10 cellular contexts compared by ENCODE assay signal in the genomic region with DNA sequence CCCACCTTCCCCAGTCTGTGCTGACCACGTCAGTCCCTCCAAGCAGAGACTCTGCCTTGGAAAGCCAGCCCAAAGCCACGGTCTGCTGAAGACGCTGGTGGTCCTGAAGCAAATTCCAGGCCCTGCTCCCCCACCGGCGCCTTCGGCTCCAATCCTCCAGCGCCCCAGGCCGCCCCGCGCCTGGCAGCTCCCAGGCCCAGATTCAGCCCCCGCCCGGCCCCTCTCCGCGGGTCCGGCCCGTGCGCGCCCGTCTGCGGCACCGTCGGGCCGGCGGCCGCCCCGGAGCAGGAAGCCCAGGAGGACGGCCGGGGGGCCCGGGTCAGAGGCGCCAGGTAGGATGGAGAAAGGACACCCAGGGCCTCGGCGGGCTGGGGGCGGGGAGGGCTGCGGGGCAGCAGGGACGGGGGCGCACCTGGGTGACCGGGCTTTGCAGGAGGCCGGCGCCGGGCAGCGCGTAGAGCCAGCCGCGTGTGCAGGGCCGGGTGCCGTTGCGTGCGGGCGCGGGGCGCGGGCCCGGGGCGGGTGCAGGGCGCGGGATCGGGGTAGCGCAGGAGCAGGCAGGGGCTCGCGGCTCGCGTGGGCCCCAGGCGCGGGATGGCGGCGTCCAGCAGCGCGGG. TPM values are rescaled to one million over a fixed set of nuclear protein-coding genes. Genes with fewer than 3 reads are reported as not detected.
DNase-seq lines count a peak whose midpoint lies in the region; ATAC-seq and TF ChIP-seq lines count a peak whose summit lies in the region.
"Had no signal": no experiment of that assay in that cellular context is flagged by ENCODE, and none has a peak within 500 bp of the region (broad histone marks: within the 10 kb centered on the region; RNA-seq: fewer than 3 reads in every experiment).

No MANE protein-coding gene starts in this region.

- H4K20me1 ChIP-seq in mammary epithelial cell (ENCODE audit: insufficient read depth, low read length): no peaks in the 10 kb centered on the region

- no peak overlapping the region for H3K27ac Mint-ChIP-seq in memory B cell
- H3K27ac Mint-ChIP-seq: activated B cell treated with CpG ODN at 0.5 μM for 24 hours had no signal

- dilution Hi-C loops in mammary epithelial cell (cut with HindIII; ENCODE audit: low sequenced_read_pairs): loop anchor here (5.0 kb wide), 1 partner anchor 449 kb away; no protein-coding TSS in a partner anchor

- no TSS peak for BruUV-seq in mammary epithelial cell (replicated peaks; lab: Mats Ljungman, UMichigan)

- peak overlapping the region; percentile 51 for H3K4me2 ChIP-seq in mammary epithelial cell (ENCODE audit: insufficient read depth, low read depth, low read length)

- H3K9me3 ChIP-seq in cardiac muscle cell (ENCODE audit: low read depth): no peaks in the 10 kb centered on the region
- H3K9me3 ChIP-seq in right atrium auricular region: no peaks in the 10 kb centered on the region
- H3K9me3 ChIP-seq in mammary epithelial cell (replicated peaks; ENCODE audit: insufficient read depth, low read length): no peaks in the 10 kb centered on the region
- no peaks in the 10 kb centered on the region for H3K9me3 ChIP-seq in vagina

- CTCF ChIA-PET in mammary epithelial cell (lab: Charles Lee; ENCODE audit: low non-redundant PET): no interaction called here

- no peak overlapping the region for H2AFZ ChIP-seq in mammary epithelial cell (ENCODE audit: low read depth, low read length)

- peaks cover 8% of the 10 kb centered on the region for H3K4me1 ChIP-seq in cardiac muscle cell (ENCODE audit: low read depth)
- peaks cover 0 to 17% of the 10 kb centered on the region in 2 donors for H3K4me1 ChIP-seq in right atrium auricular region
- no peaks in the 10 kb centered on the region for H3K4me1 ChIP-seq in mammary epithelial cell (ENCODE audit: insufficient read depth, low read length)
- H3K4me1 ChIP-seq in vagina: peaks cover 21% of the 10 kb centered on the region

- TF ChIP-seq CTCF in cardiac muscle cell (IDR thresholded peaks at IDR 0.05; ENCODE audit: low read depth, low read length): no peak
- TF ChIP-seq CTCF in right atrium auricular region (IDR thresholded peaks at IDR 0.05): no peak
- no peak for TF ChIP-seq CTCF in mammary epithelial cell (conservative IDR thresholded peaks at IDR 0.05 in 1 of 2, IDR thresholded peaks at IDR 0.05 in 1 of 2; ENCODE audit: extremely low read depth in 1 of 2, insufficient read depth in 1 of 2, low read depth in 1 of 2, low read length in 2 of 2)
- no peak for TF ChIP-seq CTCF in vagina (IDR thresholded peaks at IDR 0.05)

- H3K4me3 ChIP-seq in cardiac muscle cell (peak overlapping the region; percentile 38), right atrium auricular region (peak overlapping the region in 1 of 2 donors; percentile 45), mammary epithelial cell (replicated peaks in 1 of 3; ENCODE audit: insufficient read depth in 1 of 3, low read depth in 2 of 3, low read length in 3 of 3) (no peak overlapping the region), vagina (peak overlapping the region; percentile 7 to 39)

- H3K79me2 ChIP-seq in mammary epithelial cell (ENCODE audit: insufficient read depth, low read length): no peaks in the 10 kb centered on the region

- DNase-seq in cardiac muscle cell (ENCODE audit: low read depth in 1 of 2, low spot score in 1 of 2): no peak
- DNase-seq in right atrium auricular region (ENCODE audit: low spot score): no peak
- no peak for DNase-seq in mammary epithelial cell
- no peak for DNase-seq in memory B cell (ENCODE audit: low spot score in 2 of 2)
- no peak for DNase-seq in vagina (ENCODE audit: extremely low spot score in 2 of 2)
- no peak for DNase-seq in pons (ENCODE audit: low spot score)

- WGBS in mammary epithelial cell (ENCODE audit: low coverage, missing lambda C conversion rate): 22% methylated on average over 20 of the region's 68 CpGs

- TF ChIP-seq POLR2A in vagina (IDR thresholded peaks at IDR 0.05): no peak

- H3K36me3 ChIP-seq in cardiac muscle cell (no peaks in the 10 kb centered on the region), right atrium auricular region (no peaks in the 10 kb centered on the region), mammary epithelial cell (ENCODE audit: insufficient read depth, low read length) (no peaks in the 10 kb centered on the region), vagina (no peaks in the 10 kb centered on the region)

- peaks cover 61% of the 10 kb centered on the region for H3K27me3 ChIP-seq in cardiac muscle cell
- H3K27me3 ChIP-seq in right atrium auricular region: peaks cover 4 to 20% of the 10 kb centered on the region in 2 donors
- H3K27me3 ChIP-seq in mammary epithelial cell (ENCODE audit: insufficient read depth, low read length): peaks cover 18% of the 10 kb centered on the region
- no peaks in the 10 kb centered on the region for H3K27me3 ChIP-seq in vagina

- H3K27me3 Mint-ChIP-seq in memory B cell: peaks cover 24% of the 10 kb centered on the region

- H3K9ac ChIP-seq in mammary epithelial cell (ENCODE audit: insufficient read depth, low read length): no peak overlapping the region

- peak; percentile 4 for ATAC-seq in memory B cell (ENCODE audit: low read depth)
- ATAC-seq in HG02610 (IDR thresholded peaks at IDR 0.05; ENCODE audit: unreplicated experiment): no peak
- ATAC-seq in HG03175 (IDR thresholded peaks at IDR 0.05; ENCODE audit: unreplicated experiment): no peak

- H3K27ac ChIP-seq in cardiac muscle cell (no peak overlapping the region), right atrium auricular region (no peak overlapping the region), mammary epithelial cell (ENCODE audit: insufficient read depth, low read depth, low read length) (no peak overlapping the region), vagina (no peak overlapping the region)

- intact Hi-C loops in mammary epithelial cell (cut with micrococcal nuclease) (loop anchor here (2.0 kb wide), 1 partner anchor 16 kb away; a partner anchor contains a TSS), vagina (cut with DNase I) (no loop called here)

- no peak overlapping the region for H3K4me3 Mint-ChIP-seq in memory B cell
- H3K4me3 Mint-ChIP-seq: activated B cell treated with CpG ODN at 0.5 μM for 24 hours had no signal

- peaks cover 3% of the 10 kb centered on the region for H3K4me1 Mint-ChIP-seq in memory B cell

- no peaks in the 10 kb centered on the region for H3K36me3 Mint-ChIP-seq in memory B cell

- H3K9me3 Mint-ChIP-seq in memory B cell: peaks cover 4% of the 10 kb centered on the region

- in situ Hi-C loops in mammary epithelial cell (cut with MboI; ENCODE audit: low sequenced_read_pairs in 2 of 2): no loop called here

RNA-seq across cellular contexts. Expression of a gene that starts 0.6 kb away (rescaled TPM):
- total RNA-seq in cardiac muscle cell: 3.1 and 39.4 TPM in 2 replicates
- polyA plus RNA-seq in cardiac muscle cell: 10.9 and 36.3 TPM in 2 replicates
- total RNA-seq in right atrium auricular region: under 1 TPM in 1 of 2 donors, not detected in 1; 0.75 TPM
- total RNA-seq in mammary epithelial cell: under 1 TPM in 1 of 2 donors, not detected in 1; 0.45 TPM
- polyA plus RNA-seq in mammary epithelial cell: not detected
- not detected for polyA minus RNA-seq in mammary epithelial cell
- total RNA-seq in vagina: not detected
- total RNA-seq: activated B cell treated with CpG ODN at 0.5 μM for 24 hours had no signal

RNA-seq across cellular contexts. Expression of a gene that starts 16.5 kb away (rescaled TPM):
- total RNA-seq in cardiac muscle cell (25.8 and 31.8 TPM in 2 replicates), right atrium auricular region (1 to 10 TPM; 5.7 to 8.0 TPM), mammary epithelial cell (10 to 100 TPM in 1 of 2 donors, 1 to 10 TPM in 1; 8.5 to 10.2 TPM), vagina (6.6 TPM)
- polyA plus RNA-seq in cardiac muscle cell (4.1 and 9.5 TPM in 2 replicates), mammary epithelial cell (4.3 TPM)
- polyA minus RNA-seq in mammary epithelial cell: 6.8 TPM

RNA-seq across cellular contexts. Expression of a gene that starts 29.4 kb away (rescaled TPM):
- total RNA-seq in cardiac muscle cell (0.92 and 1.5 TPM in 2 replicates), right atrium auricular region (not detected), mammary epithelial cell (under 1 TPM; 0.14 to 0.33 TPM), vagina (not detected)
- polyA plus RNA-seq in cardiac muscle cell (0.78 and 1.4 TPM in 2 replicates), mammary epithelial cell (not detected)
- polyA minus RNA-seq in mammary epithelial cell: not detected
- total RNA-seq: activated B cell treated with CpG ODN at 0.5 μM for 24 hours, liver had no signal

Comparison
In these comparisons a context has a peak if more than half of its experiments do, and no peak if none do; other contexts are left out.
1. H3K4me3 ChIP-seq: peak in cardiac muscle cell (single experiment) and vagina (2 of 2); none in mammary epithelial cell (0 of 3).